Comparison of ENCODE assay signal across 17 cellular contexts in genomic region chr13:60922526-60923231, GRCh38.
A peak's percentile ranks its signal among the peaks of the same experiment; 100 is the strongest.
DNase-seq lines count a peak whose midpoint lies in the region; ATAC-seq, FAIRE-seq and TF ChIP-seq lines count a peak whose summit lies in the region.
"Had no signal": no experiment of that assay in that cellular context is flagged by ENCODE, and none has a peak within 500 bp of the region (broad histone marks: within the 10 kb centered on the region; RNA-seq: fewer than 3 reads in every experiment).

No MANE protein-coding gene starts in this region.

- H3K4me2 ChIP-seq in astrocyte (ENCODE audit: low read length) = no peak overlapping the region
- H3K4me2 ChIP-seq: A549, GM23338 had no signal

- DNase-seq in MV-4-11 (lab: John Stamatoyannopoulos, UW) (peak; percentile 50), NCI-H82 (lab: John Stamatoyannopoulos, UW) (peak; percentile 52), astrocyte (ENCODE audit: low read depth) (peak; percentile 0), inferior parietal cortex (ENCODE audit: extremely low spot score) (peak; percentile 7), mucosa of descending colon (no peak), sigmoid colon (no peak), kidney glomerular epithelial cell (lab: John Stamatoyannopoulos, UW) (no peak)
- DNase-seq in effector memory CD8-positive, alpha-beta T cell = no peak
- DNase-seq: BE2C; CD4-positive, alpha-beta memory T cell; DMS79; H9 had no signal

- TF ChIP-seq POLR2A in sigmoid colon (IDR thresholded peaks at IDR 0.05) = no peak

- no peaks in the 10 kb centered on the region for H4K20me1 ChIP-seq in astrocyte (ENCODE audit: insufficient read depth, low read length)

- H3K36me3 Mint-ChIP-seq in astrocyte (ENCODE audit: low read depth, unreplicated experiment) = no peaks in the 10 kb centered on the region
- H3K36me3 Mint-ChIP-seq in effector memory CD8-positive, alpha-beta T cell (ENCODE audit: insufficient read depth) = no peaks in the 10 kb centered on the region
- H3K36me3 Mint-ChIP-seq: CD4-positive, alpha-beta memory T cell had no signal

- H3K27ac Mint-ChIP-seq in astrocyte (ENCODE audit: unreplicated experiment) = no peak overlapping the region
- H3K27ac Mint-ChIP-seq in effector memory CD8-positive, alpha-beta T cell = no peak overlapping the region
- H3K27ac Mint-ChIP-seq: CD4-positive, alpha-beta memory T cell; GM23338; H9 had no signal

- 66 to 70% methylated on average over 6 of the region's 6 CpGs for WGBS in sigmoid colon, 2 donors

- H3K4me1 ChIP-seq in astrocyte (ENCODE audit: insufficient read depth, low read length) (no peaks in the 10 kb centered on the region), mucosa of descending colon (ENCODE audit: low read depth) (no peaks in the 10 kb centered on the region), sigmoid colon (no peaks in the 10 kb centered on the region)
- H3K4me1 ChIP-seq: A549, BE2C had no signal

- H3K27ac ChIP-seq in astrocyte (ENCODE audit: low read depth, low read length) (no peak overlapping the region), sigmoid colon (no peak overlapping the region)
- H3K27ac ChIP-seq: A549, C4-2B had no signal

- H3K4me3 ChIP-seq in astrocyte (ENCODE audit: insufficient read depth, low read depth, low read length) (no peak overlapping the region), mucosa of descending colon (no peak overlapping the region), sigmoid colon (no peak overlapping the region)
- H3K4me3 ChIP-seq: A549, GM12878, GM23338 had no signal

- H3K9me3 ChIP-seq in astrocyte (ENCODE audit: insufficient read depth, low read depth, low read length) = no peaks in the 10 kb centered on the region
- H3K9me3 ChIP-seq in mucosa of descending colon = no peaks in the 10 kb centered on the region
- H3K9me3 ChIP-seq in sigmoid colon = no peaks in the 10 kb centered on the region
- H3K9me3 ChIP-seq: A549, BE2C had no signal

- H3K4me3 Mint-ChIP-seq in astrocyte (ENCODE audit: unreplicated experiment) = no peak overlapping the region
- no peak overlapping the region for H3K4me3 Mint-ChIP-seq in effector memory CD8-positive, alpha-beta T cell
- H3K4me3 Mint-ChIP-seq: CD4-positive, alpha-beta memory T cell; GM23338; H9 had no signal

- H3K79me2 ChIP-seq in astrocyte (ENCODE audit: insufficient read depth, low read length) = no peaks in the 10 kb centered on the region

- H3K36me3 ChIP-seq in astrocyte (ENCODE audit: insufficient read depth, low read length) = no peaks in the 10 kb centered on the region
- H3K36me3 ChIP-seq in mucosa of descending colon (ENCODE audit: low read depth) = no peaks in the 10 kb centered on the region
- no peaks in the 10 kb centered on the region for H3K36me3 ChIP-seq in sigmoid colon
- H3K36me3 ChIP-seq: BE2C had no signal

- peaks cover 3% of the 10 kb centered on the region for H3K4me1 Mint-ChIP-seq in astrocyte (ENCODE audit: low read depth, unreplicated experiment)
- no peaks in the 10 kb centered on the region for H3K4me1 Mint-ChIP-seq in effector memory CD8-positive, alpha-beta T cell (ENCODE audit: low read depth in 2 of 2)
- H3K4me1 Mint-ChIP-seq: CD4-positive, alpha-beta memory T cell; GM23338; H9 had no signal

- FAIRE-seq in astrocyte (lab: Jason Lieb, UNC) = no peak
- FAIRE-seq: A549, GM12878, GM18507 had no signal

- TF ChIP-seq EP300 in sigmoid colon (IDR thresholded peaks at IDR 0.05) = no peak

- H3K27me3 ChIP-seq in astrocyte (ENCODE audit: insufficient read depth, low read length) (no peaks in the 10 kb centered on the region), sigmoid colon (no peaks in the 10 kb centered on the region)
- H3K27me3 ChIP-seq: BE2C had no signal

- no peaks in the 10 kb centered on the region for H3K9me3 Mint-ChIP-seq in astrocyte (ENCODE audit: unreplicated experiment)
- peaks cover 0 to 6% of the 10 kb centered on the region in 2 donors for H3K9me3 Mint-ChIP-seq in effector memory CD8-positive, alpha-beta T cell
- H3K9me3 Mint-ChIP-seq: GM23338, H9 had no signal

- H2AFZ ChIP-seq in astrocyte (ENCODE audit: low read depth, low read length) = no peak overlapping the region
- H2AFZ ChIP-seq: GM23338 had no signal

- ATAC-seq in mucosa of descending colon = no peak
- ATAC-seq in effector memory CD8-positive, alpha-beta T cell (replicated peaks) = no peak
- ATAC-seq: A549, GM12878, GM23338 had no signal

- no peak for TF ChIP-seq CTCF in astrocyte (IDR thresholded peaks at IDR 0.05; ENCODE audit: insufficient read depth, low read depth, low read length)
- TF ChIP-seq CTCF in mucosa of descending colon (IDR thresholded peaks at IDR 0.05) = no peak
- no peak for TF ChIP-seq CTCF in sigmoid colon (IDR thresholded peaks at IDR 0.05)

- intact Hi-C loops in mucosa of descending colon (cut with DNase I, micrococcal nuclease) (no loop called here), sigmoid colon (cut with DNase I) (no loop called here)

- H3K27me3 Mint-ChIP-seq in astrocyte (ENCODE audit: low read depth, unreplicated experiment) = no peaks in the 10 kb centered on the region
- no peaks in the 10 kb centered on the region for H3K27me3 Mint-ChIP-seq in effector memory CD8-positive, alpha-beta T cell
- H3K27me3 Mint-ChIP-seq: CD4-positive, alpha-beta memory T cell had no signal

- no peak overlapping the region for H3K9ac ChIP-seq in astrocyte (ENCODE audit: low read length)

Comparison
In these comparisons a context has a peak if more than half of its experiments do, and no peak if none do; other contexts are left out.
1. DNase-seq: peak in MV-4-11 (single experiment), NCI-H82 (single experiment), astrocyte (single experiment) and inferior parietal cortex (single experiment); none in mucosa of descending colon (0 of 3), sigmoid colon (single experiment), effector memory CD8-positive, alpha-beta T cell (0 of 3) and kidney glomerular epithelial cell (single experiment).